Comparison of ENCODE assay signal across 12 cellular contexts in genomic region chr5:7519564-7519963, GRCh38.
"Had no signal": no experiment of that assay in that cellular context is flagged by ENCODE, and none has a peak within 500 bp of the region (broad histone marks: within the 10 kb centered on the region; RNA-seq: fewer than 3 reads in every experiment).

No MANE protein-coding gene starts in this region.

- ATAC-seq: Panc1, PC-3, SK-N-SH treated with all-trans-retinoic acid at 6 μM for 48 hours had no signal

- DNase-seq: KBM-7; MV-4-11; NCI-H1048; NCI-H1436 treated with DMSO at 0.1 percent for 48 hours; NCI-H446 treated with DMSO at 0.1 percent for 48 hours; NK-92 treated with Interleukin-12 subunit alpha and Interleukin-12 subunit beta, amount 100 ng/mL, for 24 hours; PC-3; SJCRH30 had no signal

- H3K27ac ChIP-seq: HL-60, RWPE1, SJCRH30 had no signal
